In the genomic region with DNA sequence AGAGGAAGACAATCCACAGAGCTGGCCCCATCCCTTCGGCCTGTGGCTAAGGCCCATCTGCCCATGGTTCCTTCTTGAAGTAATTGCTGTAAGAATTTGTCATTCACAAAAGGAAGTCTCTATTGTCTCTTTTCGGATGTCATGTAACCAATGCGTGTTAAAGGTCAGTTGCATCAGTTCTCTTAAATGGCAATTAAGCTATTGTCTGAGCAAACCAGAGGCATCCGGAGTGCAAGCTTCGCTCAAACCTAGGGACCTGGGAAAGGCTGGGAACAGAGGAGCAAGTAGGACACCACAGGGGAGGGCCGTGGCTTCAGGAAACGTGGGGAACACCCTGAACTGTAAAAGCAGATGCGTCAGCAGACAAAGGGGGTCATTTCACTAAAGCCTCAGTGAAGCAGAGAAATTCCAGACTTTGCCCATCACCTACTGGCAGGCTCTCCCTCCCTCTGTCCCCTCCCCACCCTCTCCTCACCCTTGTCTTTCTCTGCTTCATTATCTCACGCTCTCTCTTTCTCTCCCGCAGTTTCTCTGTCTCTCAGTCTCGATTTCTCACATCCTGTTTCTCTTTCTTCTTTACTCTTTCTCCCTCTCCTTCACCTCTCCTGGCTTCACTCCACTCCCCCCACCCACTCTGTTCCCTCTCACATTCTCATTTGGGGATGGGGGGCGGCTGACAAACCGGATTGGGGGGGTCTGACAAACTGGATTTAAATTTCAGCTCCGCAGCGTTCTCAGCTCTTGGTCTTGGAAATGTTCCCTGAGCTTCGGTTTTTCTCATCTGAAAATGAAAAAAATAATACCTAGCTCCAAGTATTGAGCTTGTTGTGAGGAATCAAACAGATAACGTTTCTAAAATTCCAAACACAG, we compare ENCODE assay signal across 8 cellular contexts.
DNase-seq lines count a peak whose midpoint lies in the region; ATAC-seq lines count a peak whose summit lies in the region.
"Had no signal": no experiment of that assay in that cellular context is flagged by ENCODE, and none has a peak within 500 bp of the region (broad histone marks: within the 10 kb centered on the region; RNA-seq: fewer than 3 reads in every experiment).

No MANE protein-coding gene starts in this region.

- H3K4me1 ChIP-seq in thymus (ENCODE audit: control insufficient read depth, insufficient read depth, low read length): no peaks in the 10 kb centered on the region

- H3K4me3 ChIP-seq in thymus (ENCODE audit: low read length): no peak overlapping the region

- no peak for ATAC-seq in GM19467 (IDR thresholded peaks at IDR 0.05; ENCODE audit: unreplicated experiment)

- H3K36me3 ChIP-seq in thymus (ENCODE audit: control insufficient read depth, insufficient read depth): no peaks in the 10 kb centered on the region

- peak overlapping the region; percentile 58 for H3K27ac ChIP-seq in thymus (ENCODE audit: low read depth)

- no peaks in the 10 kb centered on the region for H3K27me3 ChIP-seq in thymus (ENCODE audit: control insufficient read depth, insufficient read depth)

- DNase-seq in NCI-H2227 treated with DMSO at 0.1 percent for 48 hours (lab: John Stamatoyannopoulos, UW): peak; percentile 34
- peak; percentile 68 for DNase-seq in dermis blood vessel endothelial cell
- DNase-seq in lung microvascular endothelial cell (ENCODE audit: low read depth in 2 of 2): peak; percentile 57 to 94
- no peak for DNase-seq in NCI-H1417 (lab: John Stamatoyannopoulos, UW)
- no peak for DNase-seq in anterior cingulate cortex (lab: John Stamatoyannopoulos, UW)
- DNase-seq: NCI-H1694 had no signal

- no peaks in the 10 kb centered on the region for H3K9me3 ChIP-seq in thymus (ENCODE audit: control insufficient read depth)

- 67% methylated on average over 17 of the region's 17 CpGs for WGBS in thymus

Comparison
In these comparisons a context has a peak if more than half of its experiments do, and no peak if none do; other contexts are left out.
1. DNase-seq: peak in NCI-H2227 treated with DMSO at 0.1 percent for 48 hours (single experiment), dermis blood vessel endothelial cell (single experiment) and lung microvascular endothelial cell (2 of 2); none in NCI-H1417 (0 of 3) and anterior cingulate cortex (0 of 58).